Comparison of ENCODE assay signal across 26 cellular contexts in the genomic region with DNA sequence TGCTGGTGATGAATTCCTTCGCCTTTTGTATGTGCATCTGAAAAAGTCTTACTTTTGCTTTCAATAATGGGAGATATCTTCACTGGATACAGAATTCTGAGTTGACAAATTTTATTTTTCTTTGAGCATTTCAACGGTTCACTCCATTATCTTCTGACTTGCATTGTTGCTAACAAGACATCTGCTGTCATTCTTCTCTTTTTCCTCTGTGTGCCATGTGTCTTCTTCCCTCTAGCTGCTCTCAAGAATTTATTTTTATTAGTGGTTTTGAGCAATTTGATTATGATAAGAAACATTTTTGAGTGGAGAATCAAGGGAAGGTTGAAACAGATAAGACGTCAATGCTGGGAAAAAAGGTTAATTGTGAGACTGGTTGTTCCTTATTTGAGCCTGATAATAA.
"Had no signal": no experiment of that assay in that cellular context is flagged by ENCODE, and none has a peak within 500 bp of the region (broad histone marks: within the 10 kb centered on the region; RNA-seq: fewer than 3 reads in every experiment).

No MANE protein-coding gene starts in this region.

- H3K36me3 Mint-ChIP-seq: T-cell had no signal

- H3K27ac Mint-ChIP-seq: T-cell had no signal

- DNase-seq: Karpas-422, KG1, MV-4-11, NCI-H1092, NCI-H1105 treated with DMSO at 0.1 percent for 48 hours, NCI-H1417 treated with DMSO at 0.1 percent for 48 hours, NCI-H146, NCI-H1694 treated with DMSO at 0.1 percent for 48 hours, NCI-H1930, NCI-H2081, NCI-H2171, NCI-H226, NCI-H446, NCI-H510A, NCI-H524 treated with DMSO at 0.1 percent for 48 hours, NCI-H69, NCI-H774, PC-3, SHP77, SK-N-SH, SW 1271, T-cell had no signal

- H3K9ac ChIP-seq: SK-N-SH had no signal

- H3K27ac ChIP-seq: HL-60, RWPE1 had no signal

- H3K4me1 Mint-ChIP-seq: T-cell had no signal

- ATAC-seq: Panc1, PC-3, T-cell had no signal

- H3K4me2 ChIP-seq: SK-N-SH had no signal

- FAIRE-seq: HTR-8/SVneo had no signal

- H3K4me3 Mint-ChIP-seq: T-cell had no signal
